In the genomic region with DNA sequence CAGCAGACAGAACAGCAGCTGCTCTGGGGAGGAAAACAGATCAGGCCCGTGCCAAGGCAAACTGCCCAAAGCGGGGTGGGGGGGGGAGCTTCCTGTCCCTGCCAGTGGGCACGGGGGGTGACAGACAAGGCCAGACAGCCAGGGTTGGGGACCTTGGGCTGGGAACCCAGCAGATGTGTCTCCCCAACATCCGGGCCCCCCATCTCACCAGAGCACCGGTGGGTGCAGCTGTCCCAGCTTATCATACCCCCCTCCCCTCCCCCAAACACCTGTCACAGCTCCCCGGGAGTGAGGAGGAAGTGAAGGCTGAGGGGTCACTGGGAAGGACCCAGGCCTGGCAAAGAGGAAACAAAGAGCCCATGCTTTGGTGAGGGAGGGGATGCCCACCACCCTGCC, we compare ENCODE assay signal across 7 cellular contexts. TPM values are rescaled to one million over a fixed set of nuclear protein-coding genes. Genes with fewer than 3 reads are reported as not detected.
DNase-seq lines count a peak whose midpoint lies in the region; ATAC-seq, FAIRE-seq and TF ChIP-seq lines count a peak whose summit lies in the region.

No MANE protein-coding gene starts in this region.

- H3K4me3 ChIP-seq in HCT116 (replicated peaks in 1 of 2; ENCODE audit: low read depth in 1 of 2, low read length in 2 of 2) (peak overlapping the region; percentile 99 to 100), SU-DHL-6 (ENCODE audit: insufficient read depth, low read length, poor library complexity, severe bottlenecking) (peak overlapping the region; percentile 97), H1 (ENCODE audit: extremely low read depth in 1 of 4, insufficient read depth in 2 of 4, low read depth in 3 of 4, low read length in 4 of 4) (peak overlapping the region; percentile 56 to 99 (median 90))
- H3K4me3 ChIP-seq in naive thymus-derived CD4-positive, alpha-beta T cell (ENCODE audit: low read length): peak overlapping the region; percentile 68

- peaks cover 44% of the 10 kb centered on the region for H3F3A ChIP-seq in SU-DHL-6 (ENCODE audit: insufficient read depth)

- no peaks in the 10 kb centered on the region for H3K27me3 Mint-ChIP-seq in naive thymus-derived CD4-positive, alpha-beta T cell

- TF ChIP-seq CTCF in HCT116 (IDR thresholded peaks at IDR 0.05 in 2 of 3, conservative IDR thresholded peaks at IDR 0.05 in 1 of 3; ENCODE audit: borderline replicate concordance in 1 of 3, insufficient read depth in 1 of 3, low read depth in 2 of 3, low read length in 2 of 3) (no peak), SU-DHL-6 (IDR thresholded peaks at IDR 0.05; ENCODE audit: insufficient read depth, low read length, poor library complexity, severe bottlenecking) (no peak), H1 (IDR thresholded peaks at IDR 0.05; ENCODE audit: control extremely low read depth in 1 of 3, insufficient read depth in 1 of 3, low read depth in 1 of 3, low read length in 3 of 3) (no peak)

- peak overlapping the region; percentile 63 for H3K4ac ChIP-seq in H1 (replicated peaks; ENCODE audit: insufficient read length, low read depth, low read length)

- no peak overlapping the region for H3K23ac ChIP-seq in H1 (ENCODE audit: insufficient read length)

- RAD21 ChIA-PET in HCT116 (lab: Charles Lee; ENCODE audit: low non-redundant PET in 1 of 2, low total read pairs in 2 of 2, uncharacterized antibody in 2 of 2, unreplicated experiment in 2 of 2): interaction anchor here in 1 of 2 experiments (1.1 kb wide), 1 partner anchor 41 kb away, joined by 4 read pairs; no protein-coding TSS in a partner anchor

- peak overlapping the region; percentile 84; the same call in 1 of the 2 replicates for H2BK12ac ChIP-seq in H1 (ENCODE audit: low read depth, low read length)

- TF ChIP-seq RAD21 in HCT116 (IDR thresholded peaks at IDR 0.05; ENCODE audit: low read depth) (no peak), H1 (IDR thresholded peaks at IDR 0.05 in 1 of 2, conservative IDR thresholded peaks at IDR 0.05 in 1 of 2; ENCODE audit: low read depth in 2 of 2, low read length in 2 of 2) (no peak)

- H2AFZ ChIP-seq in HCT116 (ENCODE audit: low read depth, low read length, poor library complexity, severe bottlenecking) (no peak overlapping the region), SU-DHL-6 (ENCODE audit: low read depth, low read length, severe bottlenecking) (no peak overlapping the region), H1 (ENCODE audit: low read length) (no peak overlapping the region)

- no peak for ATAC-seq in HCT116
- no peak for ATAC-seq in naive thymus-derived CD4-positive, alpha-beta T cell
- no peak for ATAC-seq in GM21825 (IDR thresholded peaks at IDR 0.05; ENCODE audit: unreplicated experiment)
- no peak for ATAC-seq in GM21576 (IDR thresholded peaks at IDR 0.05; ENCODE audit: unreplicated experiment)

- no peak overlapping the region for H2BK15ac ChIP-seq in H1 (ENCODE audit: low read length)

- H3K79me2 ChIP-seq in HCT116 (ENCODE audit: insufficient read depth, low read length): peaks cover 48% of the 10 kb centered on the region
- H3K79me2 ChIP-seq in SU-DHL-6 (ENCODE audit: insufficient read depth, low read length): peaks cover 22% of the 10 kb centered on the region
- peaks cover 6 to 21% of the 10 kb centered on the region in 2 experiments; a peak in 3 of 4 replicates for H3K79me2 ChIP-seq in H1 (ENCODE audit: control insufficient read depth in 1 of 2, insufficient read depth in 2 of 2, low read length in 2 of 2)

- H3K36me3 ChIP-seq in HCT116 (ENCODE audit: control insufficient read depth in 1 of 2, insufficient read depth in 2 of 2, low read length in 2 of 2) (peaks cover 0 to 12% of the 10 kb centered on the region in 2 experiments; a peak in 1 of 4 replicates), SU-DHL-6 (ENCODE audit: low read length) (no peaks in the 10 kb centered on the region), H1 (ENCODE audit: control insufficient read depth in 2 of 4, insufficient read depth in 4 of 4, low read length in 3 of 4) (peaks cover 0 to 17% (median 4%) of the 10 kb centered on the region in 4 experiments; a peak in 4 of 8 replicates)
- H3K36me3 ChIP-seq in naive thymus-derived CD4-positive, alpha-beta T cell (ENCODE audit: control insufficient read depth in 2 of 3, insufficient read depth in 3 of 3, low read length in 3 of 3): peaks cover 0 to 11% (median 0%) of the 10 kb centered on the region in 3 experiments

- FAIRE-seq in H1 (lab: Jason Lieb, UNC): no peak

- H4K91ac ChIP-seq in H1 (replicated peaks; ENCODE audit: insufficient read length, low read length): no peak overlapping the region

- H3K79me1 ChIP-seq in H1 (ENCODE audit: low read depth, low read length): peaks cover 6% of the 10 kb centered on the region

- H3K9me2 ChIP-seq in HCT116 (ENCODE audit: insufficient read depth): no peaks in the 10 kb centered on the region
- no peaks in the 10 kb centered on the region for H3K9me2 ChIP-seq in SU-DHL-6 (replicated peaks; ENCODE audit: insufficient read depth, low read length)

- no peak overlapping the region for H3K56ac ChIP-seq in H1 (replicated peaks; ENCODE audit: insufficient read length, low read depth, low read length)

- H3K4me2 ChIP-seq in HCT116 (ENCODE audit: low read length) (peak overlapping the region; percentile 84), SU-DHL-6 (ENCODE audit: low read depth, low read length, poor library complexity, severe bottlenecking) (peak overlapping the region; percentile 82), H1 (ENCODE audit: insufficient read depth in 1 of 2, low read depth in 2 of 2, low read length in 2 of 2) (peak overlapping the region; percentile 71 to 73)

- H3K9me3 ChIP-seq in HCT116 (ENCODE audit: control insufficient read depth in 1 of 2, insufficient read depth in 1 of 2, low read depth in 1 of 2, low read length in 2 of 2) (no peaks in the 10 kb centered on the region), SU-DHL-6 (ENCODE audit: insufficient read depth, low read length) (no peaks in the 10 kb centered on the region), H1 (ENCODE audit: insufficient read depth in 2 of 2, low read depth in 1 of 2, low read length in 1 of 2) (no peaks in the 10 kb centered on the region)
- no peaks in the 10 kb centered on the region for H3K9me3 ChIP-seq in naive thymus-derived CD4-positive, alpha-beta T cell (ENCODE audit: control insufficient read depth in 2 of 3, low read length in 3 of 3)

- H3K9ac ChIP-seq in HCT116 (ENCODE audit: low read length) (peak overlapping the region; percentile 100), SU-DHL-6 (ENCODE audit: low read length) (peak overlapping the region; percentile 89), H1 (replicated peaks in 1 of 4; ENCODE audit: extremely low read depth in 1 of 4, low read depth in 3 of 4, low read length in 3 of 4) (peak overlapping the region in 3 of 4 experiments; percentile 66 to 71 (median 71); a peak in 6 of 7 replicates)

- 33% methylated on average over 5 of the region's 6 CpGs; no CpG with 5 or more reads in 1 of the 2 experiments for WGBS in H1 (ENCODE audit: extremely low coverage in 1 of 2, insufficient coverage in 1 of 2, insufficient read length in 1 of 2, insufficient replicate concordance in 2 of 2, low coverage in 1 of 2, low lambda C conversion rate in 2 of 2, missing lambda C conversion rate in 1 of 2), 2 experiments

- peak overlapping the region; percentile 77 to 93 (median 86) for H3K4me3 Mint-ChIP-seq in naive thymus-derived CD4-positive, alpha-beta T cell

- no peaks in the 10 kb centered on the region for H4K20me1 ChIP-seq in HCT116 (ENCODE audit: insufficient read depth)
- H4K20me1 ChIP-seq in SU-DHL-6 (ENCODE audit: low read depth, low read length): no peaks in the 10 kb centered on the region
- H4K20me1 ChIP-seq in H1 (replicated peaks in 1 of 2; ENCODE audit: control insufficient read depth in 1 of 2, insufficient read depth in 2 of 2, low read length in 2 of 2): peaks cover 0 to 13% of the 10 kb centered on the region in 2 experiments

- POLR2A ChIA-PET in HCT116 (lab: Charles Lee) (interaction anchor here (0.7 to 4.6 kb wide), 8 partner anchors 19 to 1355 kb away, joined by 3 to 29 read pairs (median 5); a partner anchor contains a TSS), H1 (lab: Charles Lee; ENCODE audit: partially characterized antibody) (interaction anchor here (0.7 to 13.1 kb wide), 17 partner anchors 10 to 59 kb away, joined by 3 to 352 read pairs (median 9); a partner anchor contains a TSS)
- POLR2A ChIA-PET in naive thymus-derived CD4-positive, alpha-beta T cell (lab: Charles Lee): interaction anchor here (0.6 to 12.3 kb wide), 12 partner anchors 10 to 388 kb away, joined by 3 to 154 read pairs (median 7); a partner anchor contains a TSS

- no peak overlapping the region for H2BK20ac ChIP-seq in H1 (ENCODE audit: low read length)

- H2BK5ac ChIP-seq in H1 (ENCODE audit: low read depth, low read length): peak overlapping the region; percentile 90; the same call in 1 of the 2 replicates

- DNase-seq in HCT116 (ENCODE audit: low read depth, low spot score) (no peak), H1 (ENCODE audit: low read depth in 1 of 2, low spot score in 2 of 2) (no peak), AG08395 (ENCODE audit: low spot score) (no peak)
- DNase-seq in naive thymus-derived CD4-positive, alpha-beta T cell: no peak

- H2AK5ac ChIP-seq in H1 (ENCODE audit: low read depth, low read length): no peak overlapping the region

- peaks cover 19% of the 10 kb centered on the region for H3K23me2 ChIP-seq in H1 (ENCODE audit: low read depth, low read length)

- H3K9me3 Mint-ChIP-seq in naive thymus-derived CD4-positive, alpha-beta T cell: no peaks in the 10 kb centered on the region

- CTCF ChIA-PET in HCT116 (lab: Charles Lee): interaction anchor here (0.6 to 3.1 kb wide), 4 partner anchors 24 to 110 kb away, joined by 3 to 15 read pairs (median 8); no protein-coding TSS in a partner anchor
- CTCF ChIA-PET in H1 (lab: Charles Lee; ENCODE audit: partially characterized antibody): interaction anchor here (1.0 to 10.0 kb wide), 8 partner anchors 20 to 111 kb away, joined by 3 to 102 read pairs (median 16); a partner anchor contains a TSS
- CTCF ChIA-PET in naive thymus-derived CD4-positive, alpha-beta T cell (lab: Charles Lee): interaction anchor here (1.3 to 4.5 kb wide), 4 partner anchors 40 to 72 kb away, joined by 3 to 30 read pairs (median 4); a partner anchor contains a TSS

- no peaks in the 10 kb centered on the region for H3K27me3 ChIP-seq in HCT116 (ENCODE audit: insufficient read depth, low read length)
- H3K27me3 ChIP-seq in SU-DHL-6 (ENCODE audit: low read length): no peaks in the 10 kb centered on the region
- no peaks in the 10 kb centered on the region for H3K27me3 ChIP-seq in H1 (replicated peaks in 1 of 4; ENCODE audit: control insufficient read depth in 3 of 4, extremely low read depth in 1 of 4, insufficient read depth in 3 of 4, low read length in 3 of 4)
- H3K27me3 ChIP-seq in naive thymus-derived CD4-positive, alpha-beta T cell (ENCODE audit: control insufficient read depth in 2 of 2, insufficient read depth in 2 of 2, low read length in 2 of 2): no peaks in the 10 kb centered on the region

- no peak overlapping the region; the same call in 1 of the 2 replicates for H4K8ac ChIP-seq in H1 (ENCODE audit: extremely low read depth, insufficient read depth, low read length)

- peak overlapping the region; percentile 70 for H4K5ac ChIP-seq in H1 (ENCODE audit: insufficient read length, low read depth, low read length)

- H3K27ac ChIP-seq in HCT116 (ENCODE audit: low read depth, low read length) (peak overlapping the region; percentile 94), SU-DHL-6 (ENCODE audit: low read depth, low read length) (peak overlapping the region; percentile 90), H1 (ENCODE audit: low read depth, low read length) (no peak overlapping the region)
- peak overlapping the region; percentile 59 for H3K27ac ChIP-seq in naive thymus-derived CD4-positive, alpha-beta T cell (ENCODE audit: low read depth, low read length)

- no peak overlapping the region for H3K18ac ChIP-seq in H1 (ENCODE audit: extremely low read depth, low read length)

- intact Hi-C loops in HCT116 (cut with micrococcal nuclease): no loop called here
- intact Hi-C loops in naive thymus-derived CD4-positive, alpha-beta T cell (cut with micrococcal nuclease): no loop called here

- peak overlapping the region in 7 of 9 donors; percentile 65 to 88 (median 72) for H3K27ac Mint-ChIP-seq in naive thymus-derived CD4-positive, alpha-beta T cell

- no peak overlapping the region for H3K14ac ChIP-seq in H1 (ENCODE audit: insufficient read length)

- H2BK120ac ChIP-seq in H1 (replicated peaks; ENCODE audit: low read depth, low read length): no peak overlapping the region

- TF ChIP-seq EP300 in H1 (IDR thresholded peaks at IDR 0.05; ENCODE audit: borderline replicate concordance in 1 of 2, low read depth in 2 of 2, low read length in 2 of 2): no peak

- peaks cover 33 to 71% of the 10 kb centered on the region in 2 experiments for H3K4me1 ChIP-seq in HCT116 (ENCODE audit: control insufficient read depth in 1 of 2, insufficient read depth in 2 of 2, low read length in 2 of 2)
- H3K4me1 ChIP-seq in H1 (replicated peaks in 1 of 4; ENCODE audit: control insufficient read depth in 3 of 4, insufficient read depth in 4 of 4, low read length in 3 of 4): peaks cover 0 to 42% (median 34%) of the 10 kb centered on the region in 4 experiments; a peak in 6 of 7 replicates
- H3K4me1 ChIP-seq in naive thymus-derived CD4-positive, alpha-beta T cell (ENCODE audit: control insufficient read depth in 2 of 2, insufficient read depth in 2 of 2, low read length in 2 of 2): peaks cover 19 to 27% of the 10 kb centered on the region in 2 donors

- no peak for TF ChIP-seq POLR2A in HCT116 (IDR thresholded peaks at IDR 0.05; ENCODE audit: borderline replicate concordance, extremely low read depth, insufficient read depth, insufficient read length)
- TF ChIP-seq POLR2A in H1 (IDR thresholded peaks at IDR 0.05; ENCODE audit: control extremely low read depth in 1 of 2, low read depth in 2 of 2, low read length in 2 of 2): no peak

- H3K36me3 Mint-ChIP-seq in naive thymus-derived CD4-positive, alpha-beta T cell: peaks cover 0 to 1% (median 0%) of the 10 kb centered on the region in 5 donors

- peaks cover 11 to 44% (median 30%) of the 10 kb centered on the region in 7 donors for H3K4me1 Mint-ChIP-seq in naive thymus-derived CD4-positive, alpha-beta T cell

- BruUV-seq in HCT116 (replicated peaks; lab: Mats Ljungman, UMichigan): no TSS peak

RNA-seq across cellular contexts. Expression of a gene that starts 1.3 kb away (rescaled TPM):
- 332 TPM for total RNA-seq in HCT116 (2021; ENCODE audit: unreplicated experiment)
- 232 and 272 TPM in 2 replicates for polyA plus RNA-seq in HCT116 (2012)
- 418 and 419 TPM in 2 replicates for total RNA-seq in H1 (2021; fragmentation: NEBNext Ultra II Directional; extraction: Animal tissue kit (Norgen Biotek cat#: 25700))
- polyA plus RNA-seq in H1 (2011; rRNA removed): 265 and 351 TPM in 2 replicates
- polyA plus RNA-seq in H1 (2011; cell fraction: cytosol; rRNA removed): 355 TPM
- 372 TPM for polyA plus RNA-seq in H1 (2011; cell fraction: nucleus; rRNA removed)
- 364 to 529 TPM (median 400 TPM) in 4 replicates for polyA plus RNA-seq in H1 (2012, experiment 1 of 2)
- 509 TPM for polyA plus RNA-seq in H1 (2012, experiment 2 of 2)
- 524 TPM for polyA plus RNA-seq in H1 (2013, experiment 1 of 2)
- polyA plus RNA-seq in H1 (2013, experiment 2 of 2): 516 TPM
- 47.0 and 71.7 TPM in 2 replicates for polyA minus RNA-seq in H1 (2011; rRNA and poly(A)+ RNA removed)
- 102 TPM for polyA minus RNA-seq in H1 (2011; cell fraction: cytosol; rRNA and poly(A)+ RNA removed)
- 71.7 TPM for polyA minus RNA-seq in H1 (2011; cell fraction: nucleus; rRNA and poly(A)+ RNA removed)
- 100 to 1,000 TPM in 1 of 5 experiments, 10 to 100 TPM in 4; 20.1 to 116 (median 26.0) TPM for total RNA-seq in naive thymus-derived CD4-positive, alpha-beta T cell
- polyA plus RNA-seq in naive thymus-derived CD4-positive, alpha-beta T cell: 10 to 100 TPM; 23.9 to 29.5 TPM

RNA-seq across cellular contexts. Expression of a gene that starts 4.5 kb away (rescaled TPM):
- total RNA-seq in HCT116 (2021; ENCODE audit: unreplicated experiment): 69.2 TPM
- polyA plus RNA-seq in HCT116 (2012): 140 and 147 TPM in 2 replicates
- total RNA-seq in H1 (2021; fragmentation: NEBNext Ultra II Directional; extraction: Animal tissue kit (Norgen Biotek cat#: 25700)): 41.7 and 43.2 TPM in 2 replicates
- 52.5 and 67.3 TPM in 2 replicates for polyA plus RNA-seq in H1 (2011; rRNA removed)
- 68.9 TPM for polyA plus RNA-seq in H1 (2011; cell fraction: cytosol; rRNA removed)
- polyA plus RNA-seq in H1 (2011; cell fraction: nucleus; rRNA removed): 41.9 TPM
- 82.9 to 116 TPM (median 94.9 TPM) in 4 replicates for polyA plus RNA-seq in H1 (2012, experiment 1 of 2)
- 63.5 TPM for polyA plus RNA-seq in H1 (2012, experiment 2 of 2)
- 59.3 TPM for polyA plus RNA-seq in H1 (2013, experiment 1 of 2)
- 69.6 TPM for polyA plus RNA-seq in H1 (2013, experiment 2 of 2)
- polyA minus RNA-seq in H1 (2011; rRNA and poly(A)+ RNA removed): 10.7 and 10.8 TPM in 2 replicates
- 26.5 TPM for polyA minus RNA-seq in H1 (2011; cell fraction: cytosol; rRNA and poly(A)+ RNA removed)
- 14.5 TPM for polyA minus RNA-seq in H1 (2011; cell fraction: nucleus; rRNA and poly(A)+ RNA removed)
- 10 to 100 TPM; 20.3 to 46.6 (median 33.5) TPM for total RNA-seq in naive thymus-derived CD4-positive, alpha-beta T cell
- polyA plus RNA-seq in naive thymus-derived CD4-positive, alpha-beta T cell: 10 to 100 TPM; 61.8 to 81.4 TPM

RNA-seq across cellular contexts. Expression of a gene that starts 5.9 kb away (rescaled TPM):
- 106 TPM for total RNA-seq in HCT116 (2021; ENCODE audit: unreplicated experiment)
- polyA plus RNA-seq in HCT116 (2012): 74.1 and 79.0 TPM in 2 replicates
- total RNA-seq in H1 (2021; fragmentation: NEBNext Ultra II Directional; extraction: Animal tissue kit (Norgen Biotek cat#: 25700)): 104 TPM in 2 replicates
- 47.2 and 70.6 TPM in 2 replicates for polyA plus RNA-seq in H1 (2011; rRNA removed)
- polyA plus RNA-seq in H1 (2011; cell fraction: cytosol; rRNA removed): 48.7 TPM
- polyA plus RNA-seq in H1 (2011; cell fraction: nucleus; rRNA removed): 134 TPM
- polyA plus RNA-seq in H1 (2012, experiment 1 of 2): 50.8 to 85.0 TPM (median 76.3 TPM) in 4 replicates
- polyA plus RNA-seq in H1 (2012, experiment 2 of 2): 54.3 TPM
- 54.2 TPM for polyA plus RNA-seq in H1 (2013, experiment 1 of 2)
- 53.1 TPM for polyA plus RNA-seq in H1 (2013, experiment 2 of 2)
- polyA minus RNA-seq in H1 (2011; rRNA and poly(A)+ RNA removed): 51.4 and 51.5 TPM in 2 replicates
- 50.2 TPM for polyA minus RNA-seq in H1 (2011; cell fraction: cytosol; rRNA and poly(A)+ RNA removed)
- polyA minus RNA-seq in H1 (2011; cell fraction: nucleus; rRNA and poly(A)+ RNA removed): 42.7 TPM
- 10 to 100 TPM in 2 of 5 experiments, 1 to 10 TPM in 3; 3.3 to 12.1 (median 8.1) TPM for total RNA-seq in naive thymus-derived CD4-positive, alpha-beta T cell
- polyA plus RNA-seq in naive thymus-derived CD4-positive, alpha-beta T cell: under 1 TPM; 0.19 to 0.81 TPM

RNA-seq across cellular contexts. Expression of a gene that starts 11.0 kb away (rescaled TPM):
- 47.5 TPM for total RNA-seq in HCT116 (2021; ENCODE audit: unreplicated experiment)
- polyA plus RNA-seq in HCT116 (2012): 30.4 and 37.7 TPM in 2 replicates
- total RNA-seq in H1 (2021; fragmentation: NEBNext Ultra II Directional; extraction: Animal tissue kit (Norgen Biotek cat#: 25700)): 46.1 and 49.6 TPM in 2 replicates
- 9.3 and 11.4 TPM in 2 replicates for polyA plus RNA-seq in H1 (2011; rRNA removed)
- polyA plus RNA-seq in H1 (2011; cell fraction: cytosol; rRNA removed): 8.7 TPM
- 14.7 TPM for polyA plus RNA-seq in H1 (2011; cell fraction: nucleus; rRNA removed)
- polyA plus RNA-seq in H1 (2012, experiment 1 of 2): 43.8 to 51.1 TPM (median 49.1 TPM) in 4 replicates
- 70.8 TPM for polyA plus RNA-seq in H1 (2012, experiment 2 of 2)
- polyA plus RNA-seq in H1 (2013, experiment 1 of 2): 32.6 TPM
- 31.8 TPM for polyA plus RNA-seq in H1 (2013, experiment 2 of 2)
- polyA minus RNA-seq in H1 (2011; rRNA and poly(A)+ RNA removed): 2.2 and 6.1 TPM in 2 replicates
- 9.4 TPM for polyA minus RNA-seq in H1 (2011; cell fraction: cytosol; rRNA and poly(A)+ RNA removed)
- 6.5 TPM for polyA minus RNA-seq in H1 (2011; cell fraction: nucleus; rRNA and poly(A)+ RNA removed)
- total RNA-seq in naive thymus-derived CD4-positive, alpha-beta T cell: 10 to 100 TPM; 30.6 to 99.5 (median 88.0) TPM
- polyA plus RNA-seq in naive thymus-derived CD4-positive, alpha-beta T cell: 10 to 100 TPM; 12.9 to 15.3 TPM

RNA-seq across cellular contexts. Expression of a gene that starts 15.1 kb away (rescaled TPM):
- 25.8 TPM for total RNA-seq in HCT116 (2021; ENCODE audit: unreplicated experiment)
- 31.7 and 34.5 TPM in 2 replicates for polyA plus RNA-seq in HCT116 (2012)
- 14.6 and 17.8 TPM in 2 replicates for total RNA-seq in H1 (2021; fragmentation: NEBNext Ultra II Directional; extraction: Animal tissue kit (Norgen Biotek cat#: 25700))
- 31.0 and 34.0 TPM in 2 replicates for polyA plus RNA-seq in H1 (2011; rRNA removed)
- 25.0 TPM for polyA plus RNA-seq in H1 (2011; cell fraction: cytosol; rRNA removed)
- polyA plus RNA-seq in H1 (2011; cell fraction: nucleus; rRNA removed): 66.8 TPM
- polyA plus RNA-seq in H1 (2012, experiment 1 of 2): 25.2 to 30.5 TPM (median 27.3 TPM) in 4 replicates
- polyA plus RNA-seq in H1 (2012, experiment 2 of 2): 22.9 TPM
- 25.9 TPM for polyA plus RNA-seq in H1 (2013, experiment 1 of 2)
- polyA plus RNA-seq in H1 (2013, experiment 2 of 2): 23.8 TPM
- polyA minus RNA-seq in H1 (2011; rRNA and poly(A)+ RNA removed): 8.7 and 13.7 TPM in 2 replicates
- 10.3 TPM for polyA minus RNA-seq in H1 (2011; cell fraction: cytosol; rRNA and poly(A)+ RNA removed)
- 7.9 TPM for polyA minus RNA-seq in H1 (2011; cell fraction: nucleus; rRNA and poly(A)+ RNA removed)
- 10 to 100 TPM; 39.3 to 61.7 (median 47.4) TPM for total RNA-seq in naive thymus-derived CD4-positive, alpha-beta T cell
- 10 to 100 TPM; 24.3 to 26.7 TPM for polyA plus RNA-seq in naive thymus-derived CD4-positive, alpha-beta T cell
